Comparison of ENCODE assay signal across 26 cellular contexts in genomic region chr4:119165767-119166166, GRCh38. TPM values are rescaled to one million over a fixed set of nuclear protein-coding genes. Genes with fewer than 3 reads are reported as not detected.
DNase-seq lines count a peak whose midpoint lies in the region; TF ChIP-seq lines count a peak whose summit lies in the region.
"Had no signal": no experiment of that assay in that cellular context is flagged by ENCODE, and none has a peak within 500 bp of the region (broad histone marks: within the 10 kb centered on the region; RNA-seq: fewer than 3 reads in every experiment).

No MANE protein-coding gene starts in this region.

- 36 to 59% (median 48%) methylated on average over 3 of the region's 3 CpGs for WGBS in stomach, 5 donors

- no peaks in the 10 kb centered on the region for H3K36me3 ChIP-seq in stomach
- H3K36me3 ChIP-seq: BE2C, BLaER1 had no signal

- H3K27me3 ChIP-seq in stomach: no peaks in the 10 kb centered on the region
- H3K27me3 ChIP-seq: BE2C, BLaER1 had no signal

- H3K9me3 ChIP-seq in stomach: no peaks in the 10 kb centered on the region
- H3K9me3 ChIP-seq: BE2C had no signal

- TF ChIP-seq POLR2A in stomach (IDR thresholded peaks at IDR 0.05): no peak

- intact Hi-C loops in stomach (cut with DNase I; ENCODE audit: low total_unique reads): no loop called here

- H3K27ac ChIP-seq in stomach: no peak overlapping the region
- H3K27ac ChIP-seq: BLaER1 had no signal

- no peak for TF ChIP-seq EP300 in stomach (IDR thresholded peaks at IDR 0.05)

- peaks cover 0 to 8% (median 2%) of the 10 kb centered on the region in 4 donors for H3K4me1 ChIP-seq in stomach
- H3K4me1 ChIP-seq: BE2C, BLaER1 had no signal

- no peak for TF ChIP-seq CTCF in stomach (IDR thresholded peaks at IDR 0.05)

- no peak overlapping the region for H3K4me3 ChIP-seq in stomach
- H3K4me3 ChIP-seq: BLaER1, GM12878 had no signal

- DNase-seq in DMS53 (lab: John Stamatoyannopoulos, UW) (peak; percentile 6), DMS53 treated with DMSO at 0.1 percent for 48 hours (lab: John Stamatoyannopoulos, UW; ENCODE audit: unreplicated experiment) (no peak), NCI-H146 (lab: John Stamatoyannopoulos, UW) (peak; percentile 2), NCI-H146 treated with DMSO at 0.1 percent for 48 hours (lab: John Stamatoyannopoulos, UW; ENCODE audit: unreplicated experiment) (no peak), NCI-H69 (lab: John Stamatoyannopoulos, UW) (peak; percentile 60), stomach (peak; percentile 26), SK-N-DZ (ENCODE audit: low spot score) (no peak)
- DNase-seq: 8988T; ACHN; BE2C; C1 segment of cervical spinal cord; CD4-positive, alpha-beta memory T cell; CD4-positive, CD25-positive, alpha-beta regulatory T cell; CD8-positive, alpha-beta memory T cell; COR-L47; DMS 273 treated with DMSO at 0.1 percent for 48 hours; DMS79; DND-41; EL; GDM1 had no signal

RNA-seq across cellular contexts. Expression of gene MYOZ2, which starts 30.1 kb away (rescaled TPM):
- total RNA-seq in stomach: 1 to 10 TPM in 2 of 5 donors, under 1 TPM in 1, not detected in 2; 0.73 to 1.4 (median 1.2) TPM
- under 1 TPM; 0.31 to 0.44 (median 0.33) TPM for polyA plus RNA-seq in stomach
- polyA plus RNA-seq in SK-N-DZ (2014; cell fraction: cytosol; rRNA removed): not detected in 2 replicates
- not detected in 2 replicates for polyA plus RNA-seq in SK-N-DZ (2014; cell fraction: nucleus; rRNA removed)
- total RNA-seq: A673; CD4-positive, alpha-beta memory T cell; CD4-positive, CD25-positive, alpha-beta regulatory T cell; CD8-positive, alpha-beta memory T cell; Daoy; G401; GM12878 had no signal
- polyA plus RNA-seq: CD14-positive monocyte; CD4-positive, alpha-beta memory T cell; CD8-positive, alpha-beta memory T cell; GM12878 had no signal

RNA-seq across cellular contexts. Expression of gene USP53, which starts 46.7 kb away (rescaled TPM):
- total RNA-seq in stomach: 100 to 1,000 TPM in 1 of 5 donors, 10 to 100 TPM in 4; 53.7 to 116 (median 55.9) TPM
- 10 to 100 TPM; 15.8 to 24.5 (median 24.0) TPM for polyA plus RNA-seq in stomach
- 2.8 and 3.2 TPM in 2 replicates for polyA plus RNA-seq in SK-N-DZ (2014; cell fraction: cytosol; rRNA removed)
- 5.3 and 5.5 TPM in 2 replicates for polyA plus RNA-seq in SK-N-DZ (2014; cell fraction: nucleus; rRNA removed)

Comparison
In these comparisons a context has a peak if more than half of its experiments do, and no peak if none do; other contexts are left out.
1. DNase-seq: peak in DMS53 (single experiment), NCI-H146 (single experiment), NCI-H69 (single experiment) and stomach (single experiment); none in DMS53 treated with DMSO at 0.1 percent for 48 hours (single experiment), NCI-H146 treated with DMSO at 0.1 percent for 48 hours (single experiment) and SK-N-DZ (single experiment).